Comparison of ENCODE assay signal across 31 cellular contexts in the genomic region with DNA sequence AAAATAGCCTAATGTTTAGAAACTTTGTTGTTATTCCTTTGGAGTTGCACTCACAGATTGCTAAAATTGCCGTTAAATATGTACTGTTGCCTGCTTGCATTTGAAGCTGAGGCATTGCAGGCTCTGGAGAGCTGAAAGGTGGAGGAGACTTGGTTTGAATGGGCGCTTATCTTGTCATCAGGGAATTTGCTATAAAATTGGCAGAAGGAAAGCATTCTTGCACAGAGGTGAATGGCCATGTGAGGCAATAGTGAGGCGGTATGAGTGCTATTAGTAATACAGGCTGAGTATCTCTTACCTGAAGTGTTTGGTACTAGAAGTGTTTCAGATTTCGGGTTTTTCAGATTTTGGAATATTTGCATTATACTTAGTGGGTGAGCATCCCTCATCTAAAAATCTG. TPM values are rescaled to one million over a fixed set of nuclear protein-coding genes. Genes with fewer than 3 reads are reported as not detected.
A peak's percentile ranks its signal among the peaks of the same experiment; 100 is the strongest.
DNase-seq lines count a peak whose midpoint lies in the region; ATAC-seq, FAIRE-seq and TF ChIP-seq lines count a peak whose summit lies in the region.
"Had no signal": no experiment of that assay in that cellular context is flagged by ENCODE, and none has a peak within 500 bp of the region (broad histone marks: within the 10 kb centered on the region; RNA-seq: fewer than 3 reads in every experiment).

No MANE protein-coding gene starts in this region.

- H3K36me3 ChIP-seq in liver (ENCODE audit: control insufficient read depth in 4 of 4, insufficient read depth in 3 of 4, low read depth in 1 of 4, low read length in 3 of 4) (peaks cover 7 to 38% (median 33%) of the 10 kb centered on the region in 4 donors), HepG2 (replicated peaks in 1 of 2; ENCODE audit: control insufficient read depth in 1 of 2, insufficient read depth in 2 of 2, low read length in 2 of 2) (peaks cover 10 to 57% of the 10 kb centered on the region in 2 experiments; a peak in 4 of 5 replicates), prostate gland (peaks cover 0 to 14% of the 10 kb centered on the region in 2 donors)

- H3K4me3 Mint-ChIP-seq in T-cell: no peak overlapping the region
- H3K4me3 Mint-ChIP-seq: B cell; CD14-positive monocyte; CD8-positive, alpha-beta memory T cell had no signal

- no peaks in the 10 kb centered on the region for H3K27me3 Mint-ChIP-seq in T-cell
- H3K27me3 Mint-ChIP-seq: B cell; CD8-positive, alpha-beta memory T cell had no signal

- no peaks in the 10 kb centered on the region for H3K27me3 ChIP-seq in liver (ENCODE audit: control insufficient read depth in 4 of 4, insufficient read depth in 4 of 4, low read length in 3 of 4)
- no peaks in the 10 kb centered on the region for H3K27me3 ChIP-seq in HepG2 (ENCODE audit: control insufficient read depth in 1 of 2, insufficient read depth in 2 of 2, low read length in 2 of 2)
- H3K27me3 ChIP-seq in prostate gland (replicated peaks; ENCODE audit: insufficient read depth): no peaks in the 10 kb centered on the region
- H3K27me3 ChIP-seq: MG63, SJCRH30 had no signal

- H3K4me1 ChIP-seq in liver (ENCODE audit: control insufficient read depth in 4 of 4, insufficient read depth in 4 of 4, low read length in 3 of 4) (peaks cover 3 to 14% (median 5%) of the 10 kb centered on the region in 4 donors), HepG2 (ENCODE audit: insufficient read depth, low read length) (peaks cover 8% of the 10 kb centered on the region; the same call in 1 of the 2 replicates), prostate gland (replicated peaks) (no peaks in the 10 kb centered on the region)
- H3K4me1 ChIP-seq: SJCRH30 had no signal

- no peak overlapping the region for H3K4me2 ChIP-seq in HepG2 (ENCODE audit: low read depth, low read length)
- H3K4me2 ChIP-seq: PC-9 had no signal

- intact Hi-C loops in HepG2 (cut with micrococcal nuclease; ENCODE audit: unreplicated experiment) (no loop called here), prostate gland (cut with DNase I) (no loop called here)

- FAIRE-seq in HepG2 (lab: Jason Lieb, UNC): no peak
- FAIRE-seq: GM12891, H1, K562 had no signal

- no peak overlapping the region for H3K27ac Mint-ChIP-seq in T-cell
- H3K27ac Mint-ChIP-seq: B cell had no signal

- H4K20me1 ChIP-seq in HepG2 (ENCODE audit: insufficient read depth, low read length): no peaks in the 10 kb centered on the region

- in situ Hi-C loops in HepG2 (cut with HindIII; ENCODE audit: extremely low pct_ligation_motif_present, low pct_unique_long_range_greater_than_20kb): no loop called here

- no peak overlapping the region for H2AFZ ChIP-seq in HepG2 (ENCODE audit: low read length)
- H2AFZ ChIP-seq: PC-9 had no signal

- no peak for TF ChIP-seq EP300 in HepG2 (IDR thresholded peaks at IDR 0.05; ENCODE audit: low read depth in 2 of 2, low read length in 2 of 2)
- no peak for TF ChIP-seq EP300 in HepG2 (CRISPR knock-in tag; IDR thresholded peaks at IDR 0.05; ENCODE audit: borderline replicate concordance)

- WGBS in liver: 78% methylated on average over 4 of the region's 4 CpGs
- 97% methylated on average over 4 of the region's 4 CpGs for WGBS in HepG2 (ENCODE audit: low lambda C conversion rate)
- WGBS in prostate gland: 63% methylated on average over 4 of the region's 4 CpGs

- TF ChIP-seq RAD21 in liver (IDR thresholded peaks at IDR 0.05) (no peak), HepG2 (CRISPR knock-in tag; IDR thresholded peaks at IDR 0.05) (no peak)

- H3K4me3 ChIP-seq in liver (ENCODE audit: low read depth in 1 of 3, low read length in 3 of 3) (no peak overlapping the region), HepG2 (replicated peaks in 1 of 3; ENCODE audit: insufficient read depth in 1 of 3, low read depth in 2 of 3, low read length in 3 of 3) (no peak overlapping the region), epithelial cell of esophagus (ENCODE audit: low read length) (no peak overlapping the region), prostate gland (no peak overlapping the region)
- H3K4me3 ChIP-seq: K562, MG63, PC-9, SJCRH30 had no signal

- H3K27ac ChIP-seq in liver (ENCODE audit: low read depth in 1 of 2, low read length in 2 of 2) (no peak overlapping the region), HepG2 (ENCODE audit: extremely low read length, insufficient read depth, low read length) (no peak overlapping the region), prostate gland (no peak overlapping the region)
- H3K27ac ChIP-seq: 22Rv1, HL-60, PC-9, SJCRH30 had no signal

- H3K9me3 ChIP-seq in liver (ENCODE audit: control insufficient read depth in 4 of 4, low read length in 3 of 4) (no peaks in the 10 kb centered on the region), HepG2 (ENCODE audit: low read length) (no peaks in the 10 kb centered on the region), prostate gland (no peaks in the 10 kb centered on the region)
- H3K9me3 ChIP-seq: MG63, SJCRH30 had no signal

- no peak for TF ChIP-seq CTCF in liver (IDR thresholded peaks at IDR 0.05; ENCODE audit: low read depth, low read length, missing input control)
- no peak for TF ChIP-seq CTCF in HepG2 (CRISPR knock-in tag; IDR thresholded peaks at IDR 0.05)
- no peak for TF ChIP-seq CTCF in epithelial cell of esophagus (IDR thresholded peaks at IDR 0.05; ENCODE audit: insufficient read depth, low read depth, low read length, missing control alignments)
- TF ChIP-seq CTCF in prostate gland (IDR thresholded peaks at IDR 0.05): peak in 1 of 4 experiments; percentile 22

- TF ChIP-seq POLR2A in HepG2 (IDR thresholded peaks at IDR 0.05; ENCODE audit: insufficient read depth in 1 of 2, low read depth in 2 of 2, low read length in 2 of 2): no peak
- no peak for TF ChIP-seq POLR2A in prostate gland (IDR thresholded peaks at IDR 0.05)

- CTCF ChIA-PET in HepG2 (lab: Yijun Ruan, JAX; ENCODE audit: low intra/inter-chr PET ratio, low total read pairs): no interaction called here
- CTCF ChIA-PET in T-cell (lab: Charles Lee): interaction anchor here in 1 of 2 donors (0.7 kb wide), 1 partner anchor 123 kb away, joined by 5 read pairs; no protein-coding TSS in a partner anchor

- no peak for ATAC-seq in HepG2
- no peak for ATAC-seq in T-cell (replicated peaks in 1 of 4)
- no peak for ATAC-seq in HG02852 (IDR thresholded peaks at IDR 0.05; ENCODE audit: unreplicated experiment)
- ATAC-seq: K562, Right ventricle myocardium inferior had no signal

- H3K36me3 Mint-ChIP-seq in T-cell: peaks cover 73% of the 10 kb centered on the region

- DNase-seq in HepG2 (ENCODE audit: low spot score) (no peak), epithelial cell of esophagus (ENCODE audit: low read depth) (peak; percentile 23), prostate gland (ENCODE audit: low spot score) (peak; percentile 48), T-cell (no peak)
- no peak for DNase-seq in activated CD4-positive, alpha-beta T cell treated with anti-CD3 and anti-CD28 coated beads, Interleukin-2, amount 50 U/mL, for 48 hours
- DNase-seq: CD8-positive, alpha-beta memory T cell; DMS 273 treated with DMSO at 0.1 percent for 48 hours; DMS79; GF-D8; HCEC 1CT; Kasumi-1; MG63; NCI-H1105 treated with DMSO at 0.1 percent for 48 hours; NCI-H146; NCI-H1930; NCI-H446; NCI-H524 treated with DMSO at 0.1 percent for 48 hours; NCI-H82; NK-92 treated with Interleukin-12 subunit alpha and Interleukin-12 subunit beta, amount 100 ng/mL, for 24 hours; PC-9; SJCRH30 had no signal

- no peaks in the 10 kb centered on the region for H3K4me1 Mint-ChIP-seq in T-cell
- H3K4me1 Mint-ChIP-seq: B cell, CD14-positive monocyte had no signal

- no peaks in the 10 kb centered on the region for H3K9me3 Mint-ChIP-seq in T-cell
- H3K9me3 Mint-ChIP-seq: CD8-positive, alpha-beta memory T cell had no signal

- BruUV-seq in HepG2 (replicated peaks; lab: Mats Ljungman, UMichigan): no TSS peak

- no peak overlapping the region for H3K9ac ChIP-seq in liver (ENCODE audit: low read depth in 1 of 2, low read length in 2 of 2)
- no peak overlapping the region for H3K9ac ChIP-seq in HepG2 (ENCODE audit: insufficient read depth, low read depth, low read length)

- POLR2A ChIA-PET in HepG2 (lab: Yijun Ruan, JAX): no interaction called here
- POLR2A ChIA-PET in T-cell (lab: Charles Lee): no interaction called here

- no peaks in the 10 kb centered on the region for H3K79me2 ChIP-seq in HepG2 (ENCODE audit: insufficient read depth, low read length)

RNA-seq across cellular contexts. Expression of gene TRAPPC11, which starts 41.3 kb away (rescaled TPM):
- total RNA-seq in liver (10 to 100 TPM; 19.7 to 27.9 TPM), HepG2 (2016; rRNA removed; fragmentation: Illumina TruSeq; extraction: Trizol) (18.0 and 22.7 TPM in 2 replicates), prostate gland (10 to 100 TPM; 27.6 to 34.5 TPM), T-cell (10 to 100 TPM; 28.0 to 50.6 (median 38.3) TPM)
- polyA plus RNA-seq in liver (10 to 100 TPM in 1 of 2 donors, 1 to 10 TPM in 1; 7.6 to 10.0 TPM), HepG2 (2011; rRNA removed) (17.3 and 23.2 TPM in 2 replicates)
- 3.8 and 6.1 TPM in 2 replicates for total RNA-seq in HepG2 (2016; cell fraction: cytosol; rRNA removed; fragmentation: Illumina TruSeq; extraction: Trizol; ENCODE audit: low read depth)
- 17.6 and 29.0 TPM in 2 replicates for total RNA-seq in HepG2 (2016; cell fraction: insoluble cytoplasmic fraction; rRNA removed; fragmentation: Illumina TruSeq; extraction: Trizol)
- total RNA-seq in HepG2 (2016; cell fraction: membrane; rRNA removed; fragmentation: Illumina TruSeq; extraction: Trizol): 7.8 and 10.7 TPM in 2 replicates
- total RNA-seq in HepG2 (2016; cell fraction: nucleus; rRNA removed; fragmentation: Illumina TruSeq; extraction: Trizol): 19.8 and 22.3 TPM in 2 replicates
- 11.2 and 15.3 TPM in 2 replicates for polyA plus RNA-seq in HepG2 (2011; cell fraction: cytosol; rRNA removed)
- 17.7 and 20.7 TPM in 2 replicates for polyA plus RNA-seq in HepG2 (2011; cell fraction: nucleus; rRNA removed)
- 12.2 and 12.9 TPM in 2 replicates for polyA plus RNA-seq in HepG2 (2012)
- polyA plus RNA-seq in HepG2 (2016; cell fraction: cytosol; fragmentation: Illumina TruSeq; extraction: Trizol; ENCODE audit: low read depth): 0.76 and 0.78 TPM in 2 replicates
- polyA plus RNA-seq in HepG2 (2016; cell fraction: insoluble cytoplasmic fraction; fragmentation: Illumina TruSeq; extraction: Trizol; ENCODE audit: low read depth): 15.3 and 17.2 TPM in 2 replicates
- polyA plus RNA-seq in HepG2 (2016; cell fraction: membrane; fragmentation: Illumina TruSeq; extraction: Trizol; ENCODE audit: low read depth): 3.5 and 3.6 TPM in 2 replicates
- polyA plus RNA-seq in HepG2 (2016; cell fraction: nucleus; fragmentation: Illumina TruSeq; extraction: Trizol; ENCODE audit: insufficient read depth, low read depth): 25.2 and 28.1 TPM in 2 replicates
- polyA minus RNA-seq in HepG2 (2011; rRNA and poly(A)+ RNA removed; ENCODE audit: low replicate concordance): 17.0 and 20.3 TPM in 2 replicates
- polyA minus RNA-seq in HepG2 (2011; cell fraction: cytosol; rRNA and poly(A)+ RNA removed): 15.1 and 17.7 TPM in 2 replicates
- 33.0 and 47.9 TPM in 2 replicates for polyA minus RNA-seq in HepG2 (2011; cell fraction: nucleus; rRNA and poly(A)+ RNA removed)

RNA-seq across cellular contexts. Expression of gene RWDD4, which starts 41.4 kb away (rescaled TPM):
- 1 to 10 TPM; 8.0 to 9.8 TPM for total RNA-seq in liver
- polyA plus RNA-seq in liver: 10 to 100 TPM in 1 of 2 donors, 1 to 10 TPM in 1; 6.5 to 17.9 TPM
- total RNA-seq in HepG2 (2016; rRNA removed; fragmentation: Illumina TruSeq; extraction: Trizol): 25.4 and 28.9 TPM in 2 replicates
- total RNA-seq in HepG2 (2016; cell fraction: cytosol; rRNA removed; fragmentation: Illumina TruSeq; extraction: Trizol; ENCODE audit: low read depth): 30.6 and 35.1 TPM in 2 replicates
- total RNA-seq in HepG2 (2016; cell fraction: insoluble cytoplasmic fraction; rRNA removed; fragmentation: Illumina TruSeq; extraction: Trizol): 24.2 and 28.6 TPM in 2 replicates
- total RNA-seq in HepG2 (2016; cell fraction: membrane; rRNA removed; fragmentation: Illumina TruSeq; extraction: Trizol): 43.1 and 46.1 TPM in 2 replicates
- 11.4 and 15.6 TPM in 2 replicates for total RNA-seq in HepG2 (2016; cell fraction: nucleus; rRNA removed; fragmentation: Illumina TruSeq; extraction: Trizol)
- 6.8 and 10.2 TPM in 2 replicates for polyA plus RNA-seq in HepG2 (2011; rRNA removed)
- polyA plus RNA-seq in HepG2 (2011; cell fraction: cytosol; rRNA removed): 4.2 and 5.7 TPM in 2 replicates
- 2.7 and 2.9 TPM in 2 replicates for polyA plus RNA-seq in HepG2 (2011; cell fraction: nucleus; rRNA removed)
- polyA plus RNA-seq in HepG2 (2012): 10.8 and 11.6 TPM in 2 replicates
- polyA plus RNA-seq in HepG2 (2016; cell fraction: cytosol; fragmentation: Illumina TruSeq; extraction: Trizol; ENCODE audit: low read depth): 53.3 and 61.6 TPM in 2 replicates
- 34.9 and 38.2 TPM in 2 replicates for polyA plus RNA-seq in HepG2 (2016; cell fraction: insoluble cytoplasmic fraction; fragmentation: Illumina TruSeq; extraction: Trizol; ENCODE audit: low read depth)
- polyA plus RNA-seq in HepG2 (2016; cell fraction: membrane; fragmentation: Illumina TruSeq; extraction: Trizol; ENCODE audit: low read depth): 47.9 and 57.2 TPM in 2 replicates
- polyA plus RNA-seq in HepG2 (2016; cell fraction: nucleus; fragmentation: Illumina TruSeq; extraction: Trizol; ENCODE audit: insufficient read depth, low read depth): 22.5 and 24.5 TPM in 2 replicates
- polyA minus RNA-seq in HepG2 (2011; rRNA and poly(A)+ RNA removed; ENCODE audit: low replicate concordance): 1.4 and 3.0 TPM in 2 replicates
- 3.8 and 5.0 TPM in 2 replicates for polyA minus RNA-seq in HepG2 (2011; cell fraction: cytosol; rRNA and poly(A)+ RNA removed)
- polyA minus RNA-seq in HepG2 (2011; cell fraction: nucleus; rRNA and poly(A)+ RNA removed): 7.5 and 12.9 TPM in 2 replicates
- total RNA-seq in prostate gland: 10 to 100 TPM; 24.4 to 27.6 TPM
- 10 to 100 TPM in 3 of 5 donors, 1 to 10 TPM in 2; 7.9 to 12.2 (median 11.0) TPM for total RNA-seq in T-cell

Comparison
In these comparisons a context has a peak if more than half of its experiments do, and no peak if none do; other contexts are left out.
1. DNase-seq: peak in epithelial cell of esophagus (single experiment) and prostate gland (single experiment); none in HepG2 (single experiment), T-cell (0 of 34) and activated CD4-positive, alpha-beta T cell treated with anti-CD3 and anti-CD28 coated beads, Interleukin-2, amount 50 U/mL, for 48 hours (0 of 2).